8 cellular contexts compared by ENCODE assay signal in the genomic region with DNA sequence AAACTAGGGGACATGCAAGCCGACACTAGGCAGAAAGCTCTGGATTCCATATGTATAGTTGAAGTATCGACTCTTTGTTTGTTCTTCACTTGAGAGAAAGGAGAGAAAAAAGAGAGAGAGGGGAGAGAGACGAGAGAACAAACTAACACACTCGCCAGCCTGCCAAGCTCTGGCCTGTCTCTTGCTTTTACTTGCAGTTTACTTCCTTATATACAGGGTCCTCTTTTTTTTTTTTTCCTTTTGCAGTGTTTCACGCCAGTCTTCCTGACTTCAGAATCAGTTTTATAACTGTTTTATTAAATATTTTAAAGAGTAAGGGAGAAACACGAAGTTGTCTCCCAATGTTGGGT. TPM values are rescaled to one million over a fixed set of nuclear protein-coding genes. Genes with fewer than 3 reads are reported as not detected.
DNase-seq lines count a peak whose midpoint lies in the region; ATAC-seq and TF ChIP-seq lines count a peak whose summit lies in the region.

No MANE protein-coding gene starts in this region.

- CTCF ChIA-PET in activated naive CD4-positive, alpha-beta T cell treated with anti-CD3 and anti-CD28 coated beads, Interleukin-2, amount 10 ng/mL, durations not matched to agents 7 days and 5 days (lab: Charles Lee) = no interaction called here

- H3K36me3 Mint-ChIP-seq in activated naive CD4-positive, alpha-beta T cell treated with anti-CD3 and anti-CD28 coated beads, Interleukin-2, amount 10 ng/mL, durations not matched to agents 7 days and 5 days = no peaks in the 10 kb centered on the region

- ATAC-seq in left lung = peak; percentile 42
- no peak for ATAC-seq in activated CD4-positive, CD25-positive, alpha-beta regulatory T cell treated with anti-CD3 and anti-CD28 coated beads, Interleukin-2, amount 50 U/mL, for 24 hours

- TF ChIP-seq POLR2A in thyroid gland (IDR thresholded peaks at IDR 0.05) = peak in 1 of 2 donors; percentile 10

- WGBS in thyroid gland, 2 donors = 19 to 27% methylated on average over 6 of the region's 6 CpGs

- H3K36me3 ChIP-seq in brain microvascular endothelial cell (replicated peaks) (no peaks in the 10 kb centered on the region), left lung (no peaks in the 10 kb centered on the region), thyroid gland (no peaks in the 10 kb centered on the region)

- intact Hi-C loops in left lung (cut with DNase I) = no loop called here
- intact Hi-C loops in thyroid gland (cut with DNase I) = loop anchor here (10.0 kb wide), 1 partner anchor 111 kb away; no protein-coding TSS in a partner anchor

- H3K4me3 ChIP-seq in brain microvascular endothelial cell (ENCODE audit: low read depth, low read length) = peak overlapping the region; percentile 27
- H3K4me3 ChIP-seq in left lung = no peak overlapping the region
- no peak overlapping the region for H3K4me3 ChIP-seq in thyroid gland (replicated peaks in 1 of 3)

- TF ChIP-seq CTCF in brain microvascular endothelial cell (IDR thresholded peaks at IDR 0.05; ENCODE audit: low read depth, low read length, missing control alignments) = no peak
- no peak for TF ChIP-seq CTCF in left lung (IDR thresholded peaks at IDR 0.05)
- no peak for TF ChIP-seq CTCF in thyroid gland (IDR thresholded peaks at IDR 0.05)

- peaks cover 29 to 39% of the 10 kb centered on the region in 2 donors for H3K4me1 ChIP-seq in left lung
- peaks cover 80 to 90% of the 10 kb centered on the region in 2 donors for H3K4me1 ChIP-seq in thyroid gland

- peak overlapping the region; percentile 93 for H3K27ac ChIP-seq in brain microvascular endothelial cell
- peak overlapping the region; percentile 81 to 85 for H3K27ac ChIP-seq in left lung
- peak overlapping the region; percentile 91 to 95 (median 92) for H3K27ac ChIP-seq in thyroid gland

- H3K27me3 Mint-ChIP-seq in activated naive CD4-positive, alpha-beta T cell treated with anti-CD3 and anti-CD28 coated beads, Interleukin-2, amount 10 ng/mL, durations not matched to agents 7 days and 5 days = peaks cover 77% of the 10 kb centered on the region

- H3K4me1 Mint-ChIP-seq in activated naive CD4-positive, alpha-beta T cell treated with anti-CD3 and anti-CD28 coated beads, Interleukin-2, amount 10 ng/mL, durations not matched to agents 7 days and 5 days = peaks cover 12% of the 10 kb centered on the region

- H3K27ac Mint-ChIP-seq in activated naive CD4-positive, alpha-beta T cell treated with anti-CD3 and anti-CD28 coated beads, Interleukin-2, amount 10 ng/mL, durations not matched to agents 7 days and 5 days = no peak overlapping the region

- H3K9me3 ChIP-seq in left lung (no peaks in the 10 kb centered on the region), thyroid gland (no peaks in the 10 kb centered on the region)

- H3K9me3 Mint-ChIP-seq in activated naive CD4-positive, alpha-beta T cell treated with anti-CD3 and anti-CD28 coated beads, Interleukin-2, amount 10 ng/mL, durations not matched to agents 7 days and 5 days = no peaks in the 10 kb centered on the region

- in situ Hi-C loops in brain microvascular endothelial cell (cut with HindIII; ENCODE audit: low pct_ligation_motif_present, low sequenced_read_pairs) (no loop called here), G401 (cut with HindIII; ENCODE audit: low sequenced_read_pairs) (no loop called here)

- no peak overlapping the region for H3K4me3 Mint-ChIP-seq in activated naive CD4-positive, alpha-beta T cell treated with anti-CD3 and anti-CD28 coated beads, Interleukin-2, amount 10 ng/mL, durations not matched to agents 7 days and 5 days

- no peaks in the 10 kb centered on the region for H3K27me3 ChIP-seq in brain microvascular endothelial cell (replicated peaks)
- H3K27me3 ChIP-seq in left lung = peaks cover 0 to 38% of the 10 kb centered on the region in 2 donors
- H3K27me3 ChIP-seq in thyroid gland = no peaks in the 10 kb centered on the region

- peak; percentile 63 for DNase-seq in DMS153 (lab: John Stamatoyannopoulos, UW)
- DNase-seq in DMS153 treated with DMSO at 0.1 percent for 48 hours (lab: John Stamatoyannopoulos, UW; ENCODE audit: unreplicated experiment) = no peak
- DNase-seq in brain microvascular endothelial cell = no peak
- no peak for DNase-seq in left lung
- peak; percentile 53 to 56 for DNase-seq in thyroid gland
- no peak for DNase-seq in activated naive CD4-positive, alpha-beta T cell treated with anti-CD3 and anti-CD28 coated beads, Interleukin-2, amount 10 ng/mL, durations not matched to agents 7 days and 5 days
- DNase-seq in G401 (ENCODE audit: low spot score) = no peak

RNA-seq across cellular contexts. Expression of gene TEAD1, which starts 19.9 kb away (rescaled TPM):
- total RNA-seq in left lung = 10 to 100 TPM; 58.1 to 87.3 TPM
- total RNA-seq in thyroid gland = 100 to 1,000 TPM in 1 of 4 donors, 10 to 100 TPM in 3; 71.5 to 109 (median 88.5) TPM
- total RNA-seq in G401 (2014; rRNA removed; shearing (Covaris generic)) = 11.6 and 33.4 TPM in 2 replicates

Comparison
In these comparisons a context has a peak if more than half of its experiments do, and no peak if none do; other contexts are left out.
1. DNase-seq: peak in DMS153 (single experiment) and thyroid gland (2 of 2); none in DMS153 treated with DMSO at 0.1 percent for 48 hours (single experiment), brain microvascular endothelial cell (single experiment), left lung (0 of 2), activated naive CD4-positive, alpha-beta T cell treated with anti-CD3 and anti-CD28 coated beads, Interleukin-2, amount 10 ng/mL, durations not matched to agents 7 days and 5 days (single experiment) and G401 (single experiment).
2. Peak in every context shown above with its lines, with median percentiles within 50 percentile points of each other: H3K27ac ChIP-seq.